10 cellular contexts compared by ENCODE assay signal in genomic region chr11:117171648-117172051, GRCh38. TPM values are rescaled to one million over a fixed set of nuclear protein-coding genes. Genes with fewer than 3 reads are reported as not detected.
DNase-seq lines count a peak whose midpoint lies in the region; ATAC-seq, FAIRE-seq and TF ChIP-seq lines count a peak whose summit lies in the region.
"Had no signal": no experiment of that assay in that cellular context is flagged by ENCODE, and none has a peak within 500 bp of the region (broad histone marks: within the 10 kb centered on the region; RNA-seq: fewer than 3 reads in every experiment).

No MANE protein-coding gene starts in this region.

- TF ChIP-seq CTCF in astrocyte (IDR thresholded peaks at IDR 0.05; ENCODE audit: insufficient read depth, low read depth, low read length) (no peak), smooth muscle cell (IDR thresholded peaks at IDR 0.05; ENCODE audit: borderline replicate concordance, insufficient read depth, poor library complexity, severe bottlenecking) (no peak)

- DNase-seq in HUDEP-2 (lab: John Stamatoyannopoulos, UW; ENCODE audit: unreplicated experiment in 76 of 76) (peak in 58 of 76 experiments; percentile 7 to 76 (median 39)), astrocyte (ENCODE audit: low read depth) (peak; percentile 50), iris pigment epithelial cell (ENCODE audit: low read depth) (peak; percentile 69), smooth muscle cell (lab: John Stamatoyannopoulos, UW; ENCODE audit: unreplicated experiment) (no peak), RKO (ENCODE audit: low spot score) (no peak)
- DNase-seq in effector CD8-positive, alpha-beta T cell (lab: John Stamatoyannopoulos, UW), result no peak
- DNase-seq: activated CD4-positive, alpha-beta T cell treated with anti-CD3 and anti-CD28 coated beads for 1 hour had no signal

- peaks cover 21% of the 10 kb centered on the region for H3K79me2 ChIP-seq in astrocyte (ENCODE audit: insufficient read depth, low read length)
- peaks cover 12% of the 10 kb centered on the region for H3K79me2 ChIP-seq in smooth muscle cell (ENCODE audit: low read depth)

- peak overlapping the region; percentile 82 for H3K27ac Mint-ChIP-seq in astrocyte (ENCODE audit: unreplicated experiment)

- peaks cover 4% of the 10 kb centered on the region for H3K4me1 ChIP-seq in astrocyte (ENCODE audit: insufficient read depth, low read length)
- peaks cover 39% of the 10 kb centered on the region for H3K4me1 ChIP-seq in smooth muscle cell (ENCODE audit: low read depth)
- H3K4me1 ChIP-seq: HAP-1 had no signal

- WGBS in smooth muscle cell (ENCODE audit: low lambda C conversion rate), result 25% methylated on average over 4 of the region's 4 CpGs

- peaks cover 43% of the 10 kb centered on the region for H3F3A ChIP-seq in smooth muscle cell (ENCODE audit: low read depth)

- H3K27ac ChIP-seq in astrocyte (ENCODE audit: low read depth, low read length), result no peak overlapping the region
- peak overlapping the region; percentile 80 for H3K27ac ChIP-seq in smooth muscle cell (ENCODE audit: low read depth)

- H3K4me3 ChIP-seq in astrocyte (ENCODE audit: insufficient read depth, low read depth, low read length) (no peak overlapping the region), smooth muscle cell (no peak overlapping the region)
- H3K4me3 ChIP-seq: HAP-1 had no signal

- peaks cover 49% of the 10 kb centered on the region for H3K4me1 Mint-ChIP-seq in astrocyte (ENCODE audit: low read depth, unreplicated experiment)

- no peaks in the 10 kb centered on the region for H3K9me3 Mint-ChIP-seq in astrocyte (ENCODE audit: unreplicated experiment)

- peak overlapping the region; percentile 24 for H3K4me3 Mint-ChIP-seq in astrocyte (ENCODE audit: unreplicated experiment)

- peaks cover 44% of the 10 kb centered on the region for H4K20me1 ChIP-seq in astrocyte (ENCODE audit: insufficient read depth, low read length)
- peaks cover 63% of the 10 kb centered on the region for H4K20me1 ChIP-seq in smooth muscle cell (ENCODE audit: low read depth)

- H3K36me3 ChIP-seq in astrocyte (ENCODE audit: insufficient read depth, low read length) (peaks cover 20% of the 10 kb centered on the region), smooth muscle cell (ENCODE audit: low read depth) (peaks cover 21% of the 10 kb centered on the region)

- no peak for FAIRE-seq in astrocyte (lab: Jason Lieb, UNC)

- H3K27me3 ChIP-seq in astrocyte (ENCODE audit: insufficient read depth, low read length) (no peaks in the 10 kb centered on the region), smooth muscle cell (ENCODE audit: low read depth) (no peaks in the 10 kb centered on the region)

- H3K9me3 ChIP-seq in astrocyte (ENCODE audit: insufficient read depth, low read depth, low read length) (no peaks in the 10 kb centered on the region), smooth muscle cell (replicated peaks; ENCODE audit: low read depth) (no peaks in the 10 kb centered on the region)
- H3K9me3 ChIP-seq: HAP-1 had no signal

- H3K27me3 Mint-ChIP-seq in astrocyte (ENCODE audit: low read depth, unreplicated experiment), result no peaks in the 10 kb centered on the region

- H3K4me2 ChIP-seq in astrocyte (ENCODE audit: low read length) (peak overlapping the region; percentile 36), smooth muscle cell (peak overlapping the region; percentile 79)

- H3K9ac ChIP-seq in astrocyte (ENCODE audit: low read length) (peak overlapping the region; percentile 28), smooth muscle cell (ENCODE audit: low read depth) (no peak overlapping the region)

- no peak for ATAC-seq in GM21447 (IDR thresholded peaks at IDR 0.05; ENCODE audit: unreplicated experiment)
- no peak for ATAC-seq in HG02588 (IDR thresholded peaks at IDR 0.05; ENCODE audit: unreplicated experiment)

- H2AFZ ChIP-seq in astrocyte (ENCODE audit: low read depth, low read length), result no peak overlapping the region
- H2AFZ ChIP-seq in smooth muscle cell (ENCODE audit: low read depth), result no peak overlapping the region

- peaks cover 18% of the 10 kb centered on the region for H3K36me3 Mint-ChIP-seq in astrocyte (ENCODE audit: low read depth, unreplicated experiment)

RNA-seq across cellular contexts. Expression of gene SIDT2, which starts 6.9 kb away (rescaled TPM):
- 54.8 and 55.8 TPM in 2 replicates for total RNA-seq in astrocyte
- 24.7 and 35.0 TPM in 2 replicates for total RNA-seq in smooth muscle cell
- polyA plus RNA-seq in smooth muscle cell, result 11.6 and 21.2 TPM in 2 replicates

RNA-seq across cellular contexts. Expression of gene TAGLN, which starts 27.5 kb away (rescaled TPM):
- total RNA-seq in astrocyte (3,676 and 4,004 TPM in 2 replicates), smooth muscle cell (1,972 and 2,130 TPM in 2 replicates)
- 2,069 and 2,250 TPM in 2 replicates for polyA plus RNA-seq in smooth muscle cell

RNA-seq across cellular contexts. Expression of gene PAFAH1B2, which starts 27.6 kb away (rescaled TPM):
- total RNA-seq in astrocyte (139 and 142 TPM in 2 replicates), smooth muscle cell (140 and 146 TPM in 2 replicates)
- 30.7 and 42.9 TPM in 2 replicates for polyA plus RNA-seq in smooth muscle cell

Comparison
In these comparisons a context has a peak if more than half of its experiments do, and no peak if none do; other contexts are left out.
1. DNase-seq: peak in HUDEP-2 (58 of 76), astrocyte (single experiment) and iris pigment epithelial cell (single experiment); none in smooth muscle cell (single experiment), effector CD8-positive, alpha-beta T cell (single experiment) and RKO (single experiment).